Comparison of ENCODE assay signal across 8 cellular contexts in genomic region chr20:33719277-33719988, GRCh38. TPM values are rescaled to one million over a fixed set of nuclear protein-coding genes. Genes with fewer than 3 reads are reported as not detected.
A peak's percentile ranks its signal among the peaks of the same experiment; 100 is the strongest.
DNase-seq lines count a peak whose midpoint lies in the region; ATAC-seq and FAIRE-seq lines count a peak whose summit lies in the region.

No MANE protein-coding gene starts in this region.

- peak overlapping the region; percentile 75 for H3K27ac Mint-ChIP-seq in activated CD4-positive, alpha-beta memory T cell treated with anti-CD3 and anti-CD28 coated beads for 36 hours
- H3K27ac Mint-ChIP-seq in stimulated activated naive CD8-positive, alpha-beta T cell treated with anti-CD3 and anti-CD28 coated beads, Interleukin-15, amount 100 ng/mL, for 72 hours = peak overlapping the region; percentile 95 to 97

- H3K9me3 ChIP-seq in iPS-18c (ENCODE audit: control insufficient read depth, insufficient read depth, low read length) = peaks cover 3% of the 10 kb centered on the region

- FAIRE-seq in HTR-8/SVneo (lab: Jason Lieb, UNC) = no peak

- peak overlapping the region; percentile 95 for H3K4me3 Mint-ChIP-seq in activated CD4-positive, alpha-beta memory T cell treated with anti-CD3 and anti-CD28 coated beads for 36 hours
- H3K4me3 Mint-ChIP-seq in stimulated activated naive CD8-positive, alpha-beta T cell treated with anti-CD3 and anti-CD28 coated beads, Interleukin-15, amount 100 ng/mL, for 72 hours = peak overlapping the region; percentile 76 to 87

- H3K36me3 Mint-ChIP-seq in activated CD4-positive, alpha-beta memory T cell treated with anti-CD3 and anti-CD28 coated beads for 36 hours = no peaks in the 10 kb centered on the region

- H3K4me3 ChIP-seq in iPS-18c (ENCODE audit: insufficient read depth, low read depth, low read length) = peak overlapping the region; percentile 55

- peak; percentile 0 for ATAC-seq in stimulated activated naive CD8-positive, alpha-beta T cell treated with anti-CD3 and anti-CD28 coated beads, Interleukin-15, amount 100 ng/mL, for 72 hours

- no peaks in the 10 kb centered on the region for H3K9me3 Mint-ChIP-seq in activated CD4-positive, alpha-beta memory T cell treated with anti-CD3 and anti-CD28 coated beads for 36 hours
- no peaks in the 10 kb centered on the region for H3K9me3 Mint-ChIP-seq in stimulated activated naive CD8-positive, alpha-beta T cell treated with anti-CD3 and anti-CD28 coated beads, Interleukin-15, amount 100 ng/mL, for 72 hours

- intact Hi-C loops in activated CD4-positive, alpha-beta memory T cell treated with anti-CD3 and anti-CD28 coated beads for 36 hours (cut with micrococcal nuclease) = no loop called here

- peaks cover 23% of the 10 kb centered on the region for H3K4me1 Mint-ChIP-seq in activated CD4-positive, alpha-beta memory T cell treated with anti-CD3 and anti-CD28 coated beads for 36 hours (ENCODE audit: low read depth)
- peaks cover 28% of the 10 kb centered on the region for H3K4me1 Mint-ChIP-seq in stimulated activated naive CD8-positive, alpha-beta T cell treated with anti-CD3 and anti-CD28 coated beads, Interleukin-15, amount 100 ng/mL, for 72 hours

- CTCF ChIA-PET in activated CD4-positive, alpha-beta memory T cell treated with anti-CD3 and anti-CD28 coated beads for 36 hours (lab: Charles Lee) = interaction anchor here (0.8 to 2.9 kb wide), 5 partner anchors 13 to 262 kb away, joined by 3 to 16 read pairs (median 6); partner anchors contain the start of genes ACTL10 and ZNF341

- POLR2A ChIA-PET in activated CD4-positive, alpha-beta memory T cell treated with anti-CD3 and anti-CD28 coated beads for 36 hours (lab: Charles Lee) = interaction anchor here (0.5 to 2.7 kb wide), 11 partner anchors 10 to 900 kb away, joined by 3 to 24 read pairs (median 4); partner anchors contain the start of genes CBFA2T2, MAPRE1, RALY and ZNF341

- DNase-seq in NCI-H2171 treated with DMSO at 0.1 percent for 48 hours (lab: John Stamatoyannopoulos, UW) = peak; percentile 71
- DNase-seq in NCI-H2171 (lab: John Stamatoyannopoulos, UW) = no peak
- DNase-seq in activated CD4-positive, alpha-beta memory T cell treated with anti-CD3 and anti-CD28 coated beads for 36 hours = no peak
- peak in 1 of 2 donors; percentile 18 for DNase-seq in stimulated activated naive CD8-positive, alpha-beta T cell treated with anti-CD3 and anti-CD28 coated beads, Interleukin-15, amount 100 ng/mL, for 72 hours
- DNase-seq in HTR-8/SVneo (ENCODE audit: insufficient read length, low spot score) = no peak
- DNase-seq in NCI-H1417 treated with DMSO at 0.1 percent for 48 hours (lab: John Stamatoyannopoulos, UW) = no peak
- DNase-seq in NCI-H2029 treated with DMSO at 0.1 percent for 48 hours (lab: John Stamatoyannopoulos, UW) = no peak

- H3K27me3 Mint-ChIP-seq in activated CD4-positive, alpha-beta memory T cell treated with anti-CD3 and anti-CD28 coated beads for 36 hours = no peaks in the 10 kb centered on the region
- H3K27me3 Mint-ChIP-seq in stimulated activated naive CD8-positive, alpha-beta T cell treated with anti-CD3 and anti-CD28 coated beads, Interleukin-15, amount 100 ng/mL, for 72 hours = no peaks in the 10 kb centered on the region

RNA-seq across cellular contexts. Expression of gene PXMP4, which starts 0.7 kb away (rescaled TPM):
- 10 to 100 TPM in 1 of 2 experiments, 1 to 10 TPM in 1; 8.7 to 11.6 TPM for total RNA-seq in activated CD4-positive, alpha-beta memory T cell treated with anti-CD3 and anti-CD28 coated beads for 36 hours

RNA-seq across cellular contexts. Expression of gene ZNF341, which starts 12.4 kb away (rescaled TPM):
- total RNA-seq in activated CD4-positive, alpha-beta memory T cell treated with anti-CD3 and anti-CD28 coated beads for 36 hours = 1 to 10 TPM; 5.9 TPM

RNA-seq across cellular contexts. Expression of gene E2F1, which starts 33.2 kb away (rescaled TPM):
- 10 to 100 TPM; 66.8 to 67.8 TPM for total RNA-seq in activated CD4-positive, alpha-beta memory T cell treated with anti-CD3 and anti-CD28 coated beads for 36 hours

RNA-seq across cellular contexts. Expression of gene NECAB3, which starts 45.2 kb away (rescaled TPM):
- 10 to 100 TPM; 21.0 to 22.7 TPM for total RNA-seq in activated CD4-positive, alpha-beta memory T cell treated with anti-CD3 and anti-CD28 coated beads for 36 hours

RNA-seq across cellular contexts. Expression of gene ACTL10, which starts 52.7 kb away (rescaled TPM):
- total RNA-seq in activated CD4-positive, alpha-beta memory T cell treated with anti-CD3 and anti-CD28 coated beads for 36 hours = 1 to 10 TPM; 1.8 to 2.3 TPM
